8 cellular contexts compared by ENCODE assay signal in genomic region chr5:179679014-179679674, GRCh38. TPM values are rescaled to one million over a fixed set of nuclear protein-coding genes. Genes with fewer than 3 reads are reported as not detected.
A peak's percentile ranks its signal among the peaks of the same experiment; 100 is the strongest.
DNase-seq lines count a peak whose midpoint lies in the region; ATAC-seq and TF ChIP-seq lines count a peak whose summit lies in the region.

No MANE protein-coding gene starts in this region.

- no peak overlapping the region for H2AFZ ChIP-seq in OCI-LY1 (ENCODE audit: low read length)

- H3F3A ChIP-seq in OCI-LY1 (ENCODE audit: insufficient read depth, low read length) = peaks cover 4% of the 10 kb centered on the region; the same call in 1 of the 2 replicates

- DNase-seq in GM10266 (ENCODE audit: extremely low spot score) (no peak), activated gamma-delta T cell treated with Interleukin-2 at 50 U/mL for 16 hours (peak; percentile 62), germinal center (ENCODE audit: low spot score) (peak; percentile 54), nucleus accumbens (lab: John Stamatoyannopoulos, UW) (peak in 49 of 56 donors; percentile 10 to 80 (median 52)), thoracic aorta (ENCODE audit: low spot score) (peak; percentile 19), HuH-7 (ENCODE audit: low spot score) (no peak)

- no peaks in the 10 kb centered on the region; the same call in 1 of the 2 replicates for H3K36me3 ChIP-seq in OCI-LY1 (ENCODE audit: insufficient read depth, low read length)
- H3K36me3 ChIP-seq in thoracic aorta = peaks cover 4% of the 10 kb centered on the region

- H3K79me2 ChIP-seq in OCI-LY1 (ENCODE audit: insufficient read depth, low read length) = no peaks in the 10 kb centered on the region

- no peaks in the 10 kb centered on the region for H4K20me1 ChIP-seq in OCI-LY1 (ENCODE audit: insufficient read depth, low read length)

- ATAC-seq in HG02885 (IDR thresholded peaks at IDR 0.05; ENCODE audit: poor library complexity, unreplicated experiment) = peak; percentile 44
- ATAC-seq in thoracic aorta (ENCODE audit: insufficient number of reproducible peaks, low FRiP score, low read depth) = peak; percentile 25

- H3K27me3 ChIP-seq in OCI-LY1 (ENCODE audit: insufficient read depth, low read length) (no peaks in the 10 kb centered on the region), thoracic aorta (replicated peaks; ENCODE audit: insufficient read depth) (no peaks in the 10 kb centered on the region)

- H3K9me2 ChIP-seq in OCI-LY1 (ENCODE audit: low read depth, low read length) = no peaks in the 10 kb centered on the region

- H3K4me2 ChIP-seq in OCI-LY1 (ENCODE audit: low read length) = peak overlapping the region; percentile 78

- H3K4me3 ChIP-seq in OCI-LY1 (ENCODE audit: low read depth, low read length, poor library complexity, severe bottlenecking) (peak overlapping the region; percentile 83), thoracic aorta (peak overlapping the region; percentile 98)

- H3K9ac ChIP-seq in OCI-LY1 (ENCODE audit: low read length) = peak overlapping the region; percentile 90

- no peaks in the 10 kb centered on the region for H3K9me3 ChIP-seq in OCI-LY1 (ENCODE audit: low read length)
- H3K9me3 ChIP-seq in thoracic aorta = no peaks in the 10 kb centered on the region

- peak; percentile 56 for TF ChIP-seq CTCF in GM10266 (IDR thresholded peaks at IDR 0.05; ENCODE audit: control insufficient read depth, insufficient read depth, low read depth, missing control alignments)
- no peak for TF ChIP-seq CTCF in OCI-LY1 (IDR thresholded peaks at IDR 0.05; ENCODE audit: low read length)
- TF ChIP-seq CTCF in thoracic aorta (IDR thresholded peaks at IDR 0.05) = no peak

- H3K27ac ChIP-seq in OCI-LY1 (ENCODE audit: low read depth, low read length, poor library complexity, severe bottlenecking) (no peak overlapping the region), thoracic aorta (peak overlapping the region in 1 of 2 donors; percentile 32)

- H3K4me1 ChIP-seq in OCI-LY1 (ENCODE audit: insufficient read depth, low read length, severe bottlenecking) (peaks cover 19% of the 10 kb centered on the region), thoracic aorta (ENCODE audit: control insufficient read depth in 1 of 2, low read depth in 2 of 2) (peaks cover 13 to 21% of the 10 kb centered on the region in 2 donors)

RNA-seq across cellular contexts. Expression of gene CBY3, which starts 1.7 kb away (rescaled TPM):
- total RNA-seq in thoracic aorta = 1 to 10 TPM in 1 of 2 donors, not detected in 1; 1.4 TPM

RNA-seq across cellular contexts. Expression of gene CANX, which starts 19.6 kb away (rescaled TPM):
- 100 to 1,000 TPM; 240 to 371 TPM for total RNA-seq in thoracic aorta

RNA-seq across cellular contexts. Expression of gene MAML1, which starts 53.5 kb away (rescaled TPM):
- total RNA-seq in thoracic aorta = 10 to 100 TPM; 22.9 to 38.1 TPM

RNA-seq across cellular contexts. Expression of gene HNRNPH1, which starts 55.7 kb away (rescaled TPM):
- total RNA-seq in thoracic aorta = 100 to 1,000 TPM; 442 to 785 TPM

Comparison
In these comparisons a context has a peak if more than half of its experiments do, and no peak if none do; other contexts are left out.
1. DNase-seq: peak in activated gamma-delta T cell treated with Interleukin-2 at 50 U/mL for 16 hours (single experiment), germinal center (single experiment), nucleus accumbens (49 of 56) and thoracic aorta (single experiment); none in GM10266 (single experiment) and HuH-7 (single experiment).